8 cellular contexts compared by ENCODE assay signal in the genomic region with DNA sequence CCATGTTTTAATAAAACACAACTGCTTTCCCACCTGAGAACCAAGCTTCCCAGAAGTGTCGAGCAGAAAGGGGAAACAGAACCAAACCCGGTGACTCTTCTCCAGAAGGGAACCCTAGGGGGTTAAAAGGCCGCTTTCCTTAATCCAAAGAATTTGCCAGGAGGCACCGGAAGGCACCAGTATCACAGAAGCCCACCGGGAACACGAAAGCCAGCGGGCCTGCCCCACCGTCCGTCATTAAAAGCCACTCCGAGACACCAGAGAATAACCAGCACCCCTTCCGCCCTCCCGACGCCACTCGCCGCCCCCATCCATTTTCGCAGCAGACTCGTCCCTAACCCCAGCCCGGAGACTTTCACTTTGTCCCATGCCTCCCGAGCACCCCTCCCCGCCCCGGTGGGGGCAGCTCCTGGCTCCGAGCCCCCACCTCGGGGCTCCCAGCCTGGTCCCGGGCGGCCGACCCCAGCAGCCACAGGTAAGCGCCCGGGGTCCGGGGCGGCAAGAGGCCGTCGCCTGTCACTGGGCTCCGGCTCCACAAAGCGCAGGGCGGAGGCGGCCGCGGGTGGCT.
DNase-seq lines count a peak whose midpoint lies in the region; ATAC-seq and TF ChIP-seq lines count a peak whose summit lies in the region.

No MANE protein-coding gene starts in this region.

- intact Hi-C loops in left cardiac atrium (cut with DNase I) (loop anchor here (5.0 to 10.0 kb wide), 3 partner anchors 51 to 102 kb away; no protein-coding TSS in a partner anchor), gastrocnemius medialis (cut with DNase I; ENCODE audit: low total_unique reads) (loop anchor here (2.0 to 10.0 kb wide), 4 partner anchors 26 to 1092 kb away; a partner anchor contains a TSS)

- TF ChIP-seq POLR2A in gastrocnemius medialis (IDR thresholded peaks at IDR 0.05): peak in 1 of 2 donors; percentile 27

- peak; percentile 53 for DNase-seq in GM10248 (ENCODE audit: extremely low spot score)
- DNase-seq in NCI-H1105 treated with DMSO at 0.1 percent for 48 hours (lab: John Stamatoyannopoulos, UW): peak; percentile 40
- DNase-seq in activated T-helper 9 cell treated with anti-CD3 and anti-CD28 coated beads, Interleukin-2, amount 50 U/mL, for 16 hours (ENCODE audit: low read depth): peak; percentile 17
- DNase-seq in left cardiac atrium: peak; percentile 40
- peak in 1 of 2 donors; percentile 34 for DNase-seq in gastrocnemius medialis

- POLR2A ChIA-PET in GM10248 (lab: Yijun Ruan, JAX): no interaction called here

- peak; percentile 1 to 17 for ATAC-seq in left cardiac atrium
- ATAC-seq in gastrocnemius medialis: no peak
- ATAC-seq in GM21576 (IDR thresholded peaks at IDR 0.05; ENCODE audit: unreplicated experiment): no peak
- ATAC-seq in GM19452 (IDR thresholded peaks at IDR 0.05; ENCODE audit: unreplicated experiment): no peak
- no peak for ATAC-seq in HG02610 (IDR thresholded peaks at IDR 0.05; ENCODE audit: unreplicated experiment)

- TF ChIP-seq CTCF in GM10248 (IDR thresholded peaks at IDR 0.05; ENCODE audit: control extremely low read depth, extremely low read depth, low read depth, missing control alignments) (no peak), gastrocnemius medialis (IDR thresholded peaks at IDR 0.05 in 4 of 5, conservative IDR thresholded peaks at IDR 0.05 in 1 of 5) (no peak)

- H3K4me3 ChIP-seq in gastrocnemius medialis: peak overlapping the region; percentile 68 to 95 (median 92)

- peaks cover 0 to 7% of the 10 kb centered on the region in 2 donors for H3K36me3 ChIP-seq in gastrocnemius medialis

- no peaks in the 10 kb centered on the region for H3K27me3 ChIP-seq in gastrocnemius medialis

- CTCF ChIA-PET in GM10248 (lab: Yijun Ruan, JAX): interaction anchor here (3.3 kb wide), 1 partner anchor 8 kb away, joined by 9 read pairs; no protein-coding TSS in a partner anchor

- peak overlapping the region; percentile 91 to 100 (median 96) for H3K27ac ChIP-seq in gastrocnemius medialis

- no peaks in the 10 kb centered on the region for H3K9me3 ChIP-seq in gastrocnemius medialis

- H3K4me1 ChIP-seq in gastrocnemius medialis: peaks cover 52 to 66% of the 10 kb centered on the region in 2 donors

- in situ Hi-C loops in gastrocnemius medialis (cut with MboI; ENCODE audit: low sequenced_read_pairs in 4 of 4): no loop called here

Comparison
In these comparisons a context has a peak if more than half of its experiments do, and no peak if none do; other contexts are left out.
1. ATAC-seq: peak in left cardiac atrium (2 of 2); none in gastrocnemius medialis (0 of 2), GM21576 (single experiment), GM19452 (single experiment) and HG02610 (single experiment).